In genomic region chr11:15006139-15006759, GRCh38 we compare ENCODE assay signal across 8 cellular contexts. TPM values are rescaled to one million over a fixed set of nuclear protein-coding genes. Genes with fewer than 3 reads are reported as not detected.
A peak's percentile ranks its signal among the peaks of the same experiment; 100 is the strongest.
DNase-seq lines count a peak whose midpoint lies in the region; ATAC-seq and TF ChIP-seq lines count a peak whose summit lies in the region.

No MANE protein-coding gene starts in this region.

- DNase-seq in DMS153 treated with DMSO at 0.1 percent for 48 hours (lab: John Stamatoyannopoulos, UW; ENCODE audit: unreplicated experiment) (peak; percentile 73), RPMI8226 (peak; percentile 32), fibroblast of pulmonary artery (ENCODE audit: low read depth) (peak; percentile 70), suprapubic skin (ENCODE audit: low spot score in 2 of 2) (no peak), GM19240 (ENCODE audit: insufficient read length, low spot score) (no peak)
- DNase-seq in NK-92 treated with Interleukin-12 subunit alpha and Interleukin-12 subunit beta, amount 100 ng/mL, for 24 hours (lab: John Stamatoyannopoulos, UW), result no peak

- no peak overlapping the region for H3K27ac ChIP-seq in suprapubic skin

- no peaks in the 10 kb centered on the region for H3K27me3 ChIP-seq in suprapubic skin

- no peak for TF ChIP-seq POLR2A in suprapubic skin (IDR thresholded peaks at IDR 0.05)

- peak; percentile 89 for ATAC-seq in GM19351 (IDR thresholded peaks at IDR 0.05; ENCODE audit: unreplicated experiment)

- 54% methylated on average over 5 of the region's 5 CpGs for WGBS in suprapubic skin

- H3K36me3 ChIP-seq in suprapubic skin, result no peaks in the 10 kb centered on the region

- H3K4me1 ChIP-seq in suprapubic skin, result no peaks in the 10 kb centered on the region

- H3K4me3 ChIP-seq in fibroblast of pulmonary artery (replicated peaks; ENCODE audit: low read depth, low read length), result no peak overlapping the region
- no peak overlapping the region for H3K4me3 ChIP-seq in suprapubic skin

- TF ChIP-seq EP300 in suprapubic skin (IDR thresholded peaks at IDR 0.05), result no peak

- peak; percentile 52; the same call in 1 of the 2 replicates for TF ChIP-seq CTCF in LNCAP (IDR thresholded peaks at IDR 0.05)
- peak; percentile 55 for TF ChIP-seq CTCF in fibroblast of pulmonary artery (IDR thresholded peaks at IDR 0.05; ENCODE audit: low read length, missing control alignments)
- no peak for TF ChIP-seq CTCF in suprapubic skin (IDR thresholded peaks at IDR 0.05)

- H3K9me3 ChIP-seq in suprapubic skin, result no peaks in the 10 kb centered on the region

RNA-seq across cellular contexts. Expression of gene CALCA, which starts 34.1 kb away (rescaled TPM):
- not detected for total RNA-seq in suprapubic skin

Comparison
In these comparisons a context has a peak if more than half of its experiments do, and no peak if none do; other contexts are left out.
1. DNase-seq: peak in DMS153 treated with DMSO at 0.1 percent for 48 hours (single experiment), RPMI8226 (single experiment) and fibroblast of pulmonary artery (single experiment); none in suprapubic skin (0 of 2), NK-92 treated with Interleukin-12 subunit alpha and Interleukin-12 subunit beta, amount 100 ng/mL, for 24 hours (single experiment) and GM19240 (single experiment).
2. CTCF ChIP-seq: peak in LNCAP (single experiment) and fibroblast of pulmonary artery (single experiment); none in suprapubic skin (0 of 2).